ENCODE assay signal across 1 cellular context in genomic region chr17:45852535-45853297, GRCh38.
A peak's percentile ranks its signal among the peaks of the same experiment; 100 is the strongest.
TF ChIP-seq lines count a peak whose summit lies in the region.

No MANE protein-coding gene starts in this region.

TF ChIP-seq in HepG2, 621 proteins besides CTCF, POLR2A, EP300 and RAD21 (continued from another document):
- TF ChIP-seq NFAT5 (CRISPR knock-in tag; IDR thresholded peaks at IDR 0.05) (0 out of 2 replicates have a peak, but pooled peaks have one; percentile 23), ZUFSP (CRISPR knock-in tag; IDR thresholded peaks at IDR 0.05; ENCODE audit: borderline replicate concordance) (no peak), NR2C2 (CRISPR knock-in tag; IDR thresholded peaks at IDR 0.05; ENCODE audit: borderline replicate concordance) (no peak), CERS6 (CRISPR knock-in tag; IDR thresholded peaks at IDR 0.05) (no peak), ZNF556 (CRISPR knock-in tag; IDR thresholded peaks at IDR 0.05; ENCODE audit: borderline replicate concordance) (0 out of 2 replicates have a peak, but pooled peaks have one; percentile 51), ZBTB33 (CRISPR knock-in tag; IDR thresholded peaks at IDR 0.05) (no peak), ZNF749 (CRISPR knock-in tag; IDR thresholded peaks at IDR 0.05; ENCODE audit: borderline replicate concordance) (no peak), TOE1 (CRISPR knock-in tag; IDR thresholded peaks at IDR 0.05) (0 out of 2 replicates have a peak, but pooled peaks have one; percentile 28), ZNF34 (CRISPR knock-in tag; IDR thresholded peaks at IDR 0.05; ENCODE audit: borderline replicate concordance) (no peak), MAFG (CRISPR knock-in tag; IDR thresholded peaks at IDR 0.05) (no peak), ZNF496 (CRISPR knock-in tag; IDR thresholded peaks at IDR 0.05; ENCODE audit: insufficient replicate concordance) (no peak), CREB1 (IDR thresholded peaks at IDR 0.05) (no peak), CREB1 (CRISPR knock-in tag; IDR thresholded peaks at IDR 0.05) (no peak), CREM (IDR thresholded peaks at IDR 0.05) (no peak), CREM (CRISPR knock-in tag; IDR thresholded peaks at IDR 0.05) (no peak), SMC3 (IDR thresholded peaks at IDR 0.05; ENCODE audit: low read length) (peak; percentile 78), ZKSCAN8 (CRISPR knock-in tag; IDR thresholded peaks at IDR 0.05; ENCODE audit: borderline replicate concordance) (no peak), ZNF883 (CRISPR knock-in tag; IDR thresholded peaks at IDR 0.05; ENCODE audit: not compliant biosample characterization) (no peak), CSRNP1 (CRISPR knock-in tag; IDR thresholded peaks at IDR 0.05) (no peak), SALL1 (CRISPR knock-in tag; IDR thresholded peaks at IDR 0.05) (0 out of 2 replicates have a peak, but pooled peaks have one; percentile 13), ZNF713 (CRISPR knock-in tag; IDR thresholded peaks at IDR 0.05) (no peak), NRL (CRISPR knock-in tag; IDR thresholded peaks at IDR 0.05; ENCODE audit: borderline replicate concordance) (no peak), KDM2A (CRISPR knock-in tag; IDR thresholded peaks at IDR 0.05; ENCODE audit: borderline replicate concordance, low read depth) (0 out of 2 replicates have a peak, but pooled peaks have one; percentile 15), PAXIP1 (CRISPR knock-in tag; conservative IDR thresholded peaks at IDR 0.05) (no peak), ZNF124 (CRISPR knock-in tag; IDR thresholded peaks at IDR 0.05) (no peak), PREB (CRISPR knock-in tag; IDR thresholded peaks at IDR 0.05) (no peak), KLF13 (CRISPR knock-in tag; IDR thresholded peaks at IDR 0.05) (no peak), HNRNPLL (IDR thresholded peaks at IDR 0.05; ENCODE audit: low read depth, low read length, poor library complexity, severe bottlenecking) (no peak), ZNF12 (CRISPR knock-in tag; IDR thresholded peaks at IDR 0.05) (no peak), ZBTB25 (CRISPR knock-in tag; IDR thresholded peaks at IDR 0.05) (no peak), MIER2 (CRISPR knock-in tag; IDR thresholded peaks at IDR 0.05) (peak; percentile 69; the same call in 1 of the 2 replicates), TEAD3 (CRISPR knock-in tag; optimal IDR thresholded peaks at IDR 0.05; ENCODE audit: borderline replicate concordance) (peak; percentile 51), ZMYM2 (CRISPR knock-in tag; IDR thresholded peaks at IDR 0.05) (no peak), ZNF121 (CRISPR knock-in tag; IDR thresholded peaks at IDR 0.05) (no peak), ELF3 (CRISPR knock-in tag; IDR thresholded peaks at IDR 0.05) (peak; percentile 54; the same call in 1 of the 2 replicates), TFDP1 (CRISPR knock-in tag; IDR thresholded peaks at IDR 0.05; ENCODE audit: borderline replicate concordance) (peak; percentile 38; the same call in 1 of the 2 replicates)
